In the genomic region with DNA sequence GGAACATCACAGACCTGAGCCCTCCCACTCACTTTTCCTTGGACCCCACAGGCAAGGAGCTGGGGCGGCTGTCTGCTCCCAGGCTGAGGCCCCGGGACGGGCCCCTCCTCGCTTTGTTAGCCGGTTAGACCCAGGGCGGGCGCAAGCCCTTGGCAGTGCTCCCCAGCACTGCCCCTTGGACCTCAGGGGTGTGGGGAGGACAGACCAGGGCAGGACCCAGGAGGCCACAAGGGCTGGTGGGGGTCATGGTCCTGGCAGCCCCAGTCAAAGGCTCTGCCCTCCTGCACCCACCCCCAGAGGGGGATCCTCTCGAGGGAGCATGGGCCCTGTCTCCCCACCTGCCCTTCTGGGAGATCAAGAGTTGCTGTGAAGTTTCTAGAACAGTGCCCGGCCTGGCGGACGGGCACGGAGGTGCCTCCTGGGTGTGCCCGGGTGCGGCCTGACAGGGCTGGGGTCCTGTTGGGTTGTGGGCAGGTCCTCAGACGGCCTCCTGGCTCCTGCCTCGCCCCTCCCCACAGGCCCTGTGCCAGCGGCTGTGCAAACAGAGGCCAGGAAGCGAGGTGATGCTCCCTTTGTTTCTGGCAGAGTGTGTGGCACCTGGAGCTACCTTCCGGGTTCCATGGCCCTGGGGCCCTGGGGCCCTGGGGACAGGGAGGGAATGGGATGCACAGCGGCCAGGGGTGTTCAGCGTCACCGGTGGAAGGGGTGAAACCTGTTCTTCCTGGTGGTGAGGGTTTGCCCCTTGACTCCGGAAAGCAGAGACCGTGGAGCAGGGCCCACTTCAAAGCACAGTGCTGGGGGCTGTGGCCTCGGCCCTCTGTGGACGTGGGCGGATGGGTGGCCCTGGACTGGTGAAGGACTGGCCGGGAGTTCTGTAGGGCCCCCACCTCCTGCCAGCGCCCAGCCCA, we compare ENCODE assay signal across 1 cellular context.
TF ChIP-seq lines count a peak whose summit lies in the region.

No MANE protein-coding gene starts in this region.

TF ChIP-seq in HepG2, 621 proteins besides CTCF, POLR2A, EP300 and RAD21 (continued from another document and continues in another):
- TF ChIP-seq, protein P1, sequence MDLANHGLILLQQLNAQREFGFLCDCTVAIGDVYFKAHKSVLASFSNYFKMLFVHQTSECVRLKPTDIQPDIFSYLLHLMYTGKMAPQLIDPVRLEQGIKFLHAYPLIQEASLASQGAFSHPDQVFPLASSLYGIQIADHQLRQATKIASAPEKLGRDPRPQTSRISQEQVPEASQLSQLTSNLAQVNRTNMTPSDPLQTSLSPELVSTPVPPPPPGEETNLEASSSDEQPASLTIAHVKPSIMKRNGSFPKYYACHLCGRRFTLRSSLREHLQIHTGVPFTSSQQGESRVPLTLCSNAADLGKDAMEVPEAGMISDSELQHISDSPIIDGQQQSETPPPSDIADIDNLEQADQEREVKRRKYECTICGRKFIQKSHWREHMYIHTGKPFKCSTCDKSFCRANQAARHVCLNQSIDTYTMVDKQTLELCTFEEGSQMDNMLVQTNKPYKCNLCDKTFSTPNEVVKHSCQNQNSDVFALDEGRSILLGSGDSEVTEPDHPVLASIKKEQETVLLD (CRISPR knock-in tag; IDR thresholded peaks at IDR 0.05; ENCODE audit: low read depth) = peak; percentile 44; the same call in 1 of the 2 replicates
- TF ChIP-seq SRSF9 (IDR thresholded peaks at IDR 0.05; ENCODE audit: borderline replicate concordance, insufficient read depth, low read depth, low read length, poor library complexity, severe bottlenecking) = no peak
- peak; percentile 82 for TF ChIP-seq MYC (CRISPR knock-in tag; IDR thresholded peaks at IDR 0.05; ENCODE audit: borderline replicate concordance)
- no peak; the same call in 1 of the 2 replicates for TF ChIP-seq TOPORS (CRISPR knock-in tag; IDR thresholded peaks at IDR 0.05)
- TF ChIP-seq ZNF143 (CRISPR knock-in tag; IDR thresholded peaks at IDR 0.05) = peak; percentile 44; the same call in 1 of the 2 replicates
- TF ChIP-seq, protein P2, sequence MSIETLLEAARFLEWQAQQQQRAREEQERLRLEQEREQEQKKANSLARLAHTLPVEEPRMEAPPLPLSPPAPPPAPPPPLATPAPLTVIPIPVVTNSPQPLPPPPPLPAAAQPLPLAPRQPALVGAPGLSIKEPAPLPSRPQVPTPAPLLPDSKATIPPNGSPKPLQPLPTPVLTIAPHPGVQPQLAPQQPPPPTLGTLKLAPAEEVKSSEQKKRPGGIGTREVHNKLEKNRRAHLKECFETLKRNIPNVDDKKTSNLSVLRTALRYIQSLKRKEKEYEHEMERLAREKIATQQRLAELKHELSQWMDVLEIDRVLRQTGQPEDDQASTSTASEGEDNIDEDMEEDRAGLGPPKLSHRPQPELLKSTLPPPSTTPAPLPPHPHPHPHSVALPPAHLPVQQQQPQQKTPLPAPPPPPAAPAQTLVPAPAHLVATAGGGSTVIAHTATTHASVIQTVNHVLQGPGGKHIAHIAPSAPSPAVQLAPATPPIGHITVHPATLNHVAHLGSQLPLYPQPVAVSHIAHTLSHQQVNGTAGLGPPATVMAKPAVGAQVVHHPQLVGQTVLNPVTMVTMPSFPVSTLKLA (IDR thresholded peaks at IDR 0.05) = no peak
- TF ChIP-seq ZNF263 (CRISPR knock-in tag; IDR thresholded peaks at IDR 0.05) = peak; percentile 98
- no peak for TF ChIP-seq MYNN (CRISPR knock-in tag; IDR thresholded peaks at IDR 0.05; ENCODE audit: low read depth)
- peak; percentile 61 for TF ChIP-seq NCOA1 (CRISPR knock-in tag; IDR thresholded peaks at IDR 0.05)
- TF ChIP-seq KLF15 (CRISPR knock-in tag; IDR thresholded peaks at IDR 0.05; ENCODE audit: borderline replicate concordance) = no peak
- TF ChIP-seq, protein P3, sequence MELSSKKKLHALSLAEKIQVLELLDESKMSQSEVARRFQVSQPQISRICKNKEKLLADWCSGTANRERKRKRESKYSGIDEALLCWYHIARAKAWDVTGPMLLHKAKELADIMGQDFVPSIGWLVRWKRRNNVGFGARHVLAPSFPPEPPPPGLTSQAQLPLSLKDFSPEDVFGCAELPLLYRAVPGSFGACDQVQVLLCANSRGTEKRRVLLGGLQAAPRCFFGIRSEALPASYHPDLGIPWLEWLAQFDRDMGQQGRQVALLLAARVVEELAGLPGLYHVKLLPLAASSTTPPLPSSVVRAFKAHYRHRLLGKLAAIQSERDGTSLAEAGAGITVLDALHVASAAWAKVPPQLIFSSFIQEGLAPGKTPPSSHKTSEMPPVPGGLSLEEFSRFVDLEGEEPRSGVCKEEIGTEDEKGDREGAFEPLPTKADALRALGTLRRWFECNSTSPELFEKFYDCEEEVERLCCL (CRISPR knock-in tag; IDR thresholded peaks at IDR 0.05; ENCODE audit: borderline replicate concordance) = no peak
- no peak for TF ChIP-seq HNRNPLL (IDR thresholded peaks at IDR 0.05; ENCODE audit: low read depth, low read length, poor library complexity, severe bottlenecking)
- TF ChIP-seq GFI1 (CRISPR knock-in tag; IDR thresholded peaks at IDR 0.05; ENCODE audit: borderline replicate concordance) = peak; percentile 65; the same call in 1 of the 2 replicates
- TF ChIP-seq, protein P4, sequence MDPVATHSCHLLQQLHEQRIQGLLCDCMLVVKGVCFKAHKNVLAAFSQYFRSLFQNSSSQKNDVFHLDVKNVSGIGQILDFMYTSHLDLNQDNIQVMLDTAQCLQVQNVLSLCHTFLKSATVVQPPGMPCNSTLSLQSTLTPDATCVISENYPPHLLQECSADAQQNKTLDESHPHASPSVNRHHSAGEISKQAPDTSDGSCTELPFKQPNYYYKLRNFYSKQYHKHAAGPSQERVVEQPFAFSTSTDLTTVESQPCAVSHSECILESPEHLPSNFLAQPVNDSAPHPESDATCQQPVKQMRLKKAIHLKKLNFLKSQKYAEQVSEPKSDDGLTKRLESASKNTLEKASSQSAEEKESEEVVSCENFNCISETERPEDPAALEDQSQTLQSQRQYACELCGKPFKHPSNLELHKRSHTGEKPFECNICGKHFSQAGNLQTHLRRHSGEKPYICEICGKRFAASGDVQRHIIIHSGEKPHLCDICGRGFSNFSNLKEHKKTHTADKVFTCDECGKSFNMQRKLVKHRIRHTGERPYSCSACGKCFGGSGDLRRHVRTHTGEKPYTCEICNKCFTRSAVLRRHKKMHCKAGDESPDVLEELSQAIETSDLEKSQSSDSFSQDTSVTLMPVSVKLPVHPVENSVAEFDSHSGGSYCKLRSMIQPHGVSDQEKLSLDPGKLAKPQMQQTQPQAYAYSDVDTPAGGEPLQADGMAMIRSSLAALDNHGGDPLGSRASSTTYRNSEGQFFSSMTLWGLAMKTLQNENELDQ (CRISPR knock-in tag; IDR thresholded peaks at IDR 0.05; ENCODE audit: borderline replicate concordance) = no peak
- TF ChIP-seq TMF1 (CRISPR knock-in tag; IDR thresholded peaks at IDR 0.05; ENCODE audit: low read depth) = no peak
- TF ChIP-seq MAFF (IDR thresholded peaks at IDR 0.05; ENCODE audit: low read depth, low read length) = no peak
- no peak for TF ChIP-seq ZNF790 (CRISPR knock-in tag; IDR thresholded peaks at IDR 0.05; ENCODE audit: borderline replicate concordance)
- 0 out of 2 replicates have a peak, but pooled peaks have one; percentile 9 for TF ChIP-seq HOXA9 (CRISPR knock-in tag; IDR thresholded peaks at IDR 0.05; ENCODE audit: borderline replicate concordance)
- TF ChIP-seq ZNF460 (CRISPR knock-in tag; IDR thresholded peaks at IDR 0.05; ENCODE audit: borderline replicate concordance) = no peak; the same call in 1 of the 2 replicates
- 0 out of 2 replicates have a peak, but pooled peaks have one; percentile 39 for TF ChIP-seq ZNF644 (CRISPR knock-in tag; IDR thresholded peaks at IDR 0.05; ENCODE audit: low read depth)
- TF ChIP-seq ZNF549 (CRISPR knock-in tag; IDR thresholded peaks at IDR 0.05) = no peak
- 0 out of 2 replicates have a peak, but pooled peaks have one; percentile 2 for TF ChIP-seq ZNF343 (CRISPR knock-in tag; IDR thresholded peaks at IDR 0.05)
- TF ChIP-seq GATAD2A (CRISPR knock-in tag; IDR thresholded peaks at IDR 0.05) = peak; percentile 68
- no peak for TF ChIP-seq RFX5 (IDR thresholded peaks at IDR 0.05; ENCODE audit: low read depth, low read length)
- TF ChIP-seq RARG (CRISPR knock-in tag; IDR thresholded peaks at IDR 0.05; ENCODE audit: low read depth) = no peak
- no peak for TF ChIP-seq ZNF432 (CRISPR knock-in tag; IDR thresholded peaks at IDR 0.05; ENCODE audit: borderline replicate concordance)
- TF ChIP-seq ZC3H4 (CRISPR knock-in tag; IDR thresholded peaks at IDR 0.05; ENCODE audit: borderline replicate concordance) = peak; percentile 53; the same call in 1 of the 2 replicates
- no peak for TF ChIP-seq MTF1 (CRISPR knock-in tag; IDR thresholded peaks at IDR 0.05)
- TF ChIP-seq, protein P5, sequence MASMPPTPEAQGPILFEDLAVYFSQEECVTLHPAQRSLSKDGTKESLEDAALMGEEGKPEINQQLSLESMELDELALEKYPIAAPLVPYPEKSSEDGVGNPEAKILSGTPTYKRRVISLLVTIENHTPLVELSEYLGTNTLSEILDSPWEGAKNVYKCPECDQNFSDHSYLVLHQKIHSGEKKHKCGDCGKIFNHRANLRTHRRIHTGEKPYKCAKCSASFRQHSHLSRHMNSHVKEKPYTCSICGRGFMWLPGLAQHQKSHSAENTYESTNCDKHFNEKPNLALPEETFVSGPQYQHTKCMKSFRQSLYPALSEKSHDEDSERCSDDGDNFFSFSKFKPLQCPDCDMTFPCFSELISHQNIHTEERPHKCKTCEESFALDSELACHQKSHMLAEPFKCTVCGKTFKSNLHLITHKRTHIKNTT (CRISPR knock-in tag; IDR thresholded peaks at IDR 0.05) = no peak
- TF ChIP-seq, protein P6, sequence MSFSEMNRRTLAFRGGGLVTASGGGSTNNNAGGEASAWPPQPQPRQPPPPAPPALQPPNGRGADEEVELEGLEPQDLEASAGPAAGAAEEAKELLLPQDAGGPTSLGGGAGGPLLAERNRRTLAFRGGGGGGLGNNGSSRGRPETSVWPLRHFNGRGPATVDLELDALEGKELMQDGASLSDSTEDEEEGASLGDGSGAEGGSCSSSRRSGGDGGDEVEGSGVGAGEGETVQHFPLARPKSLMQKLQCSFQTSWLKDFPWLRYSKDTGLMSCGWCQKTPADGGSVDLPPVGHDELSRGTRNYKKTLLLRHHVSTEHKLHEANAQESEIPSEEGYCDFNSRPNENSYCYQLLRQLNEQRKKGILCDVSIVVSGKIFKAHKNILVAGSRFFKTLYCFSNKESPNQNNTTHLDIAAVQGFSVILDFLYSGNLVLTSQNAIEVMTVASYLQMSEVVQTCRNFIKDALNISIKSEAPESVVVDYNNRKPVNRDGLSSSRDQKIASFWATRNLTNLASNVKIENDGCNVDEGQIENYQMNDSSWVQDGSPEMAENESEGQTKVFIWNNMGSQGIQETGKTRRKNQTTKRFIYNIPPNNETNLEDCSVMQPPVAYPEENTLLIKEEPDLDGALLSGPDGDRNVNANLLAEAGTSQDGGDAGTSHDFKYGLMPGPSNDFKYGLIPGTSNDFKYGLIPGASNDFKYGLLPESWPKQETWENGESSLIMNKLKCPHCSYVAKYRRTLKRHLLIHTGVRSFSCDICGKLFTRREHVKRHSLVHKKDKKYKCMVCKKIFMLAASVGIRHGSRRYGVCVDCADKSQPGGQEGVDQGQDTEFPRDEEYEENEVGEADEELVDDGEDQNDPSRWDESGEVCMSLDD (CRISPR knock-in tag; IDR thresholded peaks at IDR 0.05; ENCODE audit: borderline replicate concordance) = no peak; the same call in 1 of the 2 replicates
- no peak for TF ChIP-seq PRPF4 (IDR thresholded peaks at IDR 0.05; ENCODE audit: low read depth, low read length, poor library complexity, severe bottlenecking)
- TF ChIP-seq ZNF546 (CRISPR knock-in tag; conservative IDR thresholded peaks at IDR 0.05) = 0 out of 2 replicates have a peak, but pooled peaks have one; percentile 1
- TF ChIP-seq, protein P7, sequence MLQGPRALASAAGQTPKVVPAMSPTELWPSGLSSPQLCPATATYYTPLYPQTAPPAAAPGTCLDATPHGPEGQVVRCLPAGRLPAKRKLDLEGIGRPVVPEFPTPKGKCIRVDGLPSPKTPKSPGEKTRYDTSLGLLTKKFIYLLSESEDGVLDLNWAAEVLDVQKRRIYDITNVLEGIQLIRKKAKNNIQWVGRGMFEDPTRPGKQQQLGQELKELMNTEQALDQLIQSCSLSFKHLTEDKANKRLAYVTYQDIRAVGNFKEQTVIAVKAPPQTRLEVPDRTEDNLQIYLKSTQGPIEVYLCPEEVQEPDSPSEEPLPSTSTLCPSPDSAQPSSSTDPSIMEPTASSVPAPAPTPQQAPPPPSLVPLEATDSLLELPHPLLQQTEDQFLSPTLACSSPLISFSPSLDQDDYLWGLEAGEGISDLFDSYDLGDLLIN (CRISPR knock-in tag; IDR thresholded peaks at IDR 0.05; ENCODE audit: borderline replicate concordance) = 0 out of 2 replicates have a peak, but pooled peaks have one; percentile 50
- TF ChIP-seq CBX5 (CRISPR knock-in tag; IDR thresholded peaks at IDR 0.05; ENCODE audit: borderline replicate concordance) = peak; percentile 56; the same call in 1 of the 2 replicates
- 0 out of 2 replicates have a peak, but pooled peaks have one; percentile 36 for TF ChIP-seq TBX3 (IDR thresholded peaks at IDR 0.05; ENCODE audit: borderline replicate concordance)
- TF ChIP-seq ZBTB8A (CRISPR knock-in tag; IDR thresholded peaks at IDR 0.05; ENCODE audit: borderline replicate concordance, low read depth) = no peak; the same call in 1 of the 2 replicates
- TF ChIP-seq ZNF543 (CRISPR knock-in tag; IDR thresholded peaks at IDR 0.05) = no peak
- TF ChIP-seq CBFB (CRISPR knock-in tag; IDR thresholded peaks at IDR 0.05) = 0 out of 2 replicates have a peak, but pooled peaks have one; percentile 28
- TF ChIP-seq ZNF775 (CRISPR knock-in tag; IDR thresholded peaks at IDR 0.05; ENCODE audit: borderline replicate concordance) = no peak
- 0 out of 2 replicates have a peak, but pooled peaks have one; percentile 54 for TF ChIP-seq ZNF747 (CRISPR knock-in tag; IDR thresholded peaks at IDR 0.05; ENCODE audit: borderline replicate concordance)
- TF ChIP-seq NR3C1 (CRISPR knock-in tag; IDR thresholded peaks at IDR 0.05) = no peak
- TF ChIP-seq NBN (conservative IDR thresholded peaks at IDR 0.05) = no peak
- no peak for TF ChIP-seq ZNF136 (CRISPR knock-in tag; IDR thresholded peaks at IDR 0.05; ENCODE audit: low read depth)
- no peak for TF ChIP-seq ZNF207 (IDR thresholded peaks at IDR 0.05; ENCODE audit: borderline replicate concordance)
- peak; percentile 56 for TF ChIP-seq FOSL2 (CRISPR knock-in tag; IDR thresholded peaks at IDR 0.05)
- no peak for TF ChIP-seq SRF (IDR thresholded peaks at IDR 0.05; ENCODE audit: low read depth, low read length)
- peak; percentile 65 for TF ChIP-seq ZFY (CRISPR knock-in tag; IDR thresholded peaks at IDR 0.05)
- peak; percentile 15 for TF ChIP-seq ZNF777 (CRISPR knock-in tag; IDR thresholded peaks at IDR 0.05)
- peak; percentile 77 for TF ChIP-seq FOXA3 (CRISPR knock-in tag; IDR thresholded peaks at IDR 0.05)
- no peak for TF ChIP-seq NFYC (CRISPR knock-in tag; IDR thresholded peaks at IDR 0.05)
- no peak for TF ChIP-seq ARNT (IDR thresholded peaks at IDR 0.05)
- peak; percentile 86 for TF ChIP-seq HDAC2 (CRISPR knock-in tag; IDR thresholded peaks at IDR 0.05)
